21 cellular contexts compared by ENCODE assay signal in genomic region chr12:71152838-71153237, GRCh38. TPM values are rescaled to one million over a fixed set of nuclear protein-coding genes. Genes with fewer than 3 reads are reported as not detected.
A peak's percentile ranks its signal among the peaks of the same experiment; 100 is the strongest.
DNase-seq lines count a peak whose midpoint lies in the region; ATAC-seq, FAIRE-seq and TF ChIP-seq lines count a peak whose summit lies in the region.
"Had no signal": no experiment of that assay in that cellular context is flagged by ENCODE, and none has a peak within 500 bp of the region (broad histone marks: within the 10 kb centered on the region; RNA-seq: fewer than 3 reads in every experiment).

No MANE protein-coding gene starts in this region.

- TF ChIP-seq POLR2A in Peyer's patch (IDR thresholded peaks at IDR 0.05) (peak; percentile 18 to 59), H1 (IDR thresholded peaks at IDR 0.05; ENCODE audit: control extremely low read depth in 1 of 2, low read depth in 2 of 2, low read length in 2 of 2) (no peak)

- ATAC-seq in GM19463 (IDR thresholded peaks at IDR 0.05; ENCODE audit: unreplicated experiment), result no peak
- ATAC-seq in GM19023 (IDR thresholded peaks at IDR 0.05; ENCODE audit: unreplicated experiment), result no peak
- no peak for ATAC-seq in heart right ventricle
- ATAC-seq: Panc1 had no signal

- H3K23ac ChIP-seq in H1 (ENCODE audit: insufficient read length) (no peak overlapping the region), mesenchymal stem cell (ENCODE audit: low read length in 2 of 2) (no peak overlapping the region)

- DNase-seq in COLO829 (ENCODE audit: low spot score) (peak; percentile 66), Peyer's patch (no peak), H1 (ENCODE audit: low read depth in 1 of 2, low spot score in 2 of 2) (no peak), mesenchymal stem cell (peak; percentile 1), NCI-H146 treated with DMSO at 0.1 percent for 48 hours (lab: John Stamatoyannopoulos, UW; ENCODE audit: unreplicated experiment) (no peak), heart right ventricle (no peak)
- DNase-seq: CD8-positive, alpha-beta memory T cell; DMS153; EL; MV-4-11; NCI-H1694; NCI-H446; NCI-H82; SHP77 treated with DMSO at 0.1 percent for 48 hours had no signal

- H4K5ac ChIP-seq in H1 (ENCODE audit: insufficient read length, low read depth, low read length), result no peak overlapping the region

- H2BK20ac ChIP-seq in H1 (ENCODE audit: low read length), result no peak overlapping the region

- H2BK12ac ChIP-seq in H1 (ENCODE audit: low read depth, low read length) (no peak overlapping the region), mesenchymal stem cell (ENCODE audit: low read length in 2 of 2) (no peak overlapping the region)

- H4K8ac ChIP-seq in H1 (ENCODE audit: extremely low read depth, insufficient read depth, low read length) (no peak overlapping the region), mesenchymal stem cell (ENCODE audit: low read length) (no peak overlapping the region)

- H3K18ac ChIP-seq in H1 (ENCODE audit: extremely low read depth, low read length) (no peak overlapping the region), mesenchymal stem cell (ENCODE audit: low read depth in 1 of 2, low read length in 2 of 2) (no peak overlapping the region)

- H3K27ac ChIP-seq in Peyer's patch, result peak overlapping the region in 2 of 4 donors; percentile 43 to 76
- H3K27ac ChIP-seq in H1 (ENCODE audit: low read depth, low read length), result no peak overlapping the region
- no peak overlapping the region for H3K27ac ChIP-seq in mesenchymal stem cell (ENCODE audit: low read length, poor library complexity, severe bottlenecking)
- H3K27ac ChIP-seq in heart right ventricle, result no peak overlapping the region

- FAIRE-seq in H1 (lab: Jason Lieb, UNC), result no peak

- no peak overlapping the region for H3K56ac ChIP-seq in H1 (replicated peaks; ENCODE audit: insufficient read length, low read depth, low read length)

- peak overlapping the region in 2 of 4 donors; percentile 50 to 55 for H3K4me3 ChIP-seq in Peyer's patch
- H3K4me3 ChIP-seq in H1 (ENCODE audit: extremely low read depth in 1 of 4, insufficient read depth in 2 of 4, low read depth in 3 of 4, low read length in 4 of 4), result no peak overlapping the region
- no peak overlapping the region for H3K4me3 ChIP-seq in mesenchymal stem cell (ENCODE audit: insufficient read depth in 1 of 2, low read depth in 1 of 2, low read length in 2 of 2)
- H3K4me3 ChIP-seq in heart right ventricle, result no peak overlapping the region
- H3K4me3 ChIP-seq: HAP-1 had no signal

- TF ChIP-seq EP300 in H1 (IDR thresholded peaks at IDR 0.05; ENCODE audit: borderline replicate concordance in 1 of 2, low read depth in 2 of 2, low read length in 2 of 2), result no peak

- H3K9ac ChIP-seq in H1 (replicated peaks in 1 of 4; ENCODE audit: extremely low read depth in 1 of 4, low read depth in 3 of 4, low read length in 3 of 4), result no peak overlapping the region
- no peak overlapping the region for H3K9ac ChIP-seq in mesenchymal stem cell (ENCODE audit: low read length)

- no peak overlapping the region for H2BK15ac ChIP-seq in H1 (ENCODE audit: low read length)
- no peak overlapping the region for H2BK15ac ChIP-seq in mesenchymal stem cell (ENCODE audit: low read depth, poor library complexity, severe bottlenecking)

- H3K4ac ChIP-seq in H1 (replicated peaks; ENCODE audit: insufficient read length, low read depth, low read length) (no peak overlapping the region), mesenchymal stem cell (ENCODE audit: low read depth in 1 of 2, low read length in 2 of 2) (no peak overlapping the region)

- no peak overlapping the region for H2BK5ac ChIP-seq in H1 (ENCODE audit: low read depth, low read length)
- no peak overlapping the region for H2BK5ac ChIP-seq in mesenchymal stem cell (ENCODE audit: low read depth, low read length, poor library complexity, severe bottlenecking)

- no peak overlapping the region for H2AK5ac ChIP-seq in H1 (ENCODE audit: low read depth, low read length)
- H2AK5ac ChIP-seq in mesenchymal stem cell (ENCODE audit: low read length, severe bottlenecking), result no peak overlapping the region

- intact Hi-C loops in heart right ventricle (cut with DNase I), result no loop called here

- H4K20me1 ChIP-seq in H1 (replicated peaks in 1 of 2; ENCODE audit: control insufficient read depth in 1 of 2, insufficient read depth in 2 of 2, low read length in 2 of 2), result no peaks in the 10 kb centered on the region

- H2AFZ ChIP-seq in H1 (ENCODE audit: low read length) (0 out of 2 replicates have a peak overlapping the region, but pooled peaks have one; percentile 15), mesenchymal stem cell (ENCODE audit: low read depth, low read length) (no peak overlapping the region)

- H3K9me3 ChIP-seq in Peyer's patch (peaks cover 0 to 3% (median 0%) of the 10 kb centered on the region in 4 donors), H1 (ENCODE audit: insufficient read depth in 2 of 2, low read depth in 1 of 2, low read length in 1 of 2) (no peaks in the 10 kb centered on the region), mesenchymal stem cell (ENCODE audit: control insufficient read depth, low read length) (no peaks in the 10 kb centered on the region), heart right ventricle (peaks cover 0 to 7% (median 0%) of the 10 kb centered on the region in 11 donors)
- H3K9me3 ChIP-seq: HAP-1 had no signal

- H3K36me3 ChIP-seq in Peyer's patch (peaks cover 0 to 7% (median 0%) of the 10 kb centered on the region in 3 donors), H1 (ENCODE audit: control insufficient read depth in 2 of 4, insufficient read depth in 4 of 4, low read length in 3 of 4) (no peaks in the 10 kb centered on the region), mesenchymal stem cell (ENCODE audit: control insufficient read depth in 1 of 2, insufficient read depth in 2 of 2, low read depth in 1 of 2, low read length in 2 of 2) (no peaks in the 10 kb centered on the region), heart right ventricle (no peaks in the 10 kb centered on the region)
- H3K36me3 ChIP-seq: HAP-1 had no signal

- TF ChIP-seq RAD21 in H1 (IDR thresholded peaks at IDR 0.05 in 1 of 2, conservative IDR thresholded peaks at IDR 0.05 in 1 of 2; ENCODE audit: low read depth in 2 of 2, low read length in 2 of 2), result no peak

- H2BK120ac ChIP-seq in H1 (replicated peaks; ENCODE audit: low read depth, low read length), result no peak overlapping the region
- no peak overlapping the region for H2BK120ac ChIP-seq in mesenchymal stem cell (ENCODE audit: low read depth, low read length)

- H3K4me1 ChIP-seq in Peyer's patch (no peaks in the 10 kb centered on the region), H1 (replicated peaks in 1 of 4; ENCODE audit: control insufficient read depth in 3 of 4, insufficient read depth in 4 of 4, low read length in 3 of 4) (no peaks in the 10 kb centered on the region), mesenchymal stem cell (ENCODE audit: control insufficient read depth, insufficient read depth, low read depth, low read length) (no peaks in the 10 kb centered on the region), heart right ventricle (peaks cover 0 to 2% (median 0%) of the 10 kb centered on the region in 9 donors)
- H3K4me1 ChIP-seq: HAP-1 had no signal

- no peak overlapping the region for H4K91ac ChIP-seq in H1 (replicated peaks; ENCODE audit: insufficient read length, low read length)
- no peak overlapping the region for H4K91ac ChIP-seq in mesenchymal stem cell (ENCODE audit: low read length)

- CTCF ChIA-PET in H1 (lab: Charles Lee; ENCODE audit: partially characterized antibody), result no interaction called here

- no peak overlapping the region for H3K14ac ChIP-seq in H1 (ENCODE audit: insufficient read length)
- no peak overlapping the region for H3K14ac ChIP-seq in mesenchymal stem cell (ENCODE audit: low read length in 2 of 2)

- H3K4me2 ChIP-seq in H1 (ENCODE audit: insufficient read depth in 1 of 2, low read depth in 2 of 2, low read length in 2 of 2) (no peak overlapping the region), mesenchymal stem cell (ENCODE audit: low read length, poor library complexity, severe bottlenecking) (no peak overlapping the region)

- H3K79me1 ChIP-seq in H1 (ENCODE audit: low read depth, low read length), result no peaks in the 10 kb centered on the region
- no peaks in the 10 kb centered on the region for H3K79me1 ChIP-seq in mesenchymal stem cell (replicated peaks; ENCODE audit: low read length, poor library complexity, severe bottlenecking)

- WGBS in H1 (ENCODE audit: extremely low coverage in 1 of 2, insufficient coverage in 1 of 2, insufficient read length in 1 of 2, insufficient replicate concordance in 2 of 2, low coverage in 1 of 2, low lambda C conversion rate in 2 of 2, missing lambda C conversion rate in 1 of 2), 2 experiments, result 95% methylated on average over 5 of the region's 5 CpGs; no CpG with 5 or more reads in 1 of the 2 experiments
- WGBS in mesenchymal stem cell, result 82% methylated on average over 5 of the region's 5 CpGs
- WGBS in heart right ventricle, 2 donors, result 80 to 86% methylated on average over 5 of the region's 5 CpGs

- POLR2A ChIA-PET in H1 (lab: Charles Lee; ENCODE audit: partially characterized antibody), result no interaction called here

- no peaks in the 10 kb centered on the region for H3K23me2 ChIP-seq in H1 (ENCODE audit: low read depth, low read length)

- TF ChIP-seq CTCF in Peyer's patch (IDR thresholded peaks at IDR 0.05), result no peak
- TF ChIP-seq CTCF in H1 (IDR thresholded peaks at IDR 0.05; ENCODE audit: control extremely low read depth in 1 of 3, insufficient read depth in 1 of 3, low read depth in 1 of 3, low read length in 3 of 3), result no peak
- TF ChIP-seq CTCF in heart right ventricle (IDR thresholded peaks at IDR 0.05), result no peak

- H3K79me2 ChIP-seq in H1 (ENCODE audit: control insufficient read depth in 1 of 2, insufficient read depth in 2 of 2, low read length in 2 of 2), result no peaks in the 10 kb centered on the region

- no peaks in the 10 kb centered on the region for H3K27me3 ChIP-seq in Peyer's patch
- H3K27me3 ChIP-seq in H1 (replicated peaks in 1 of 4; ENCODE audit: control insufficient read depth in 3 of 4, extremely low read depth in 1 of 4, insufficient read depth in 3 of 4, low read length in 3 of 4), result no peaks in the 10 kb centered on the region
- H3K27me3 ChIP-seq in mesenchymal stem cell (ENCODE audit: control insufficient read depth in 1 of 2, insufficient read depth in 1 of 2, low read length in 2 of 2), result no peaks in the 10 kb centered on the region
- no peaks in the 10 kb centered on the region for H3K27me3 ChIP-seq in heart right ventricle

RNA-seq across cellular contexts. Expression of gene TSPAN8, which starts 5.0 kb away (rescaled TPM):
- 100 to 1,000 TPM in 3 of 4 donors, 10 to 100 TPM in 1; 71.0 to 963 (median 558) TPM for total RNA-seq in Peyer's patch
- not detected in 2 replicates for total RNA-seq in H1 (2021; fragmentation: NEBNext Ultra II Directional; extraction: Animal tissue kit (Norgen Biotek cat#: 25700))
- polyA plus RNA-seq in H1 (2011; rRNA removed), result not detected in 2 replicates
- polyA plus RNA-seq in H1 (2011; cell fraction: cytosol; rRNA removed), result not detected
- polyA plus RNA-seq in H1 (2011; cell fraction: nucleus; rRNA removed), result not detected
- polyA plus RNA-seq in H1 (2012, experiment 1 of 2), result not detected in 4 replicates
- polyA plus RNA-seq in H1 (2012, experiment 2 of 2), result not detected
- not detected for polyA plus RNA-seq in H1 (2013, experiment 1 of 2)
- 0.02 TPM for polyA plus RNA-seq in H1 (2013, experiment 2 of 2)
- not detected in 2 replicates for polyA minus RNA-seq in H1 (2011; rRNA and poly(A)+ RNA removed)
- not detected for polyA minus RNA-seq in H1 (2011; cell fraction: cytosol; rRNA and poly(A)+ RNA removed)
- not detected for polyA minus RNA-seq in H1 (2011; cell fraction: nucleus; rRNA and poly(A)+ RNA removed)
- polyA plus RNA-seq in mesenchymal stem cell (2013, experiment 1 of 2), result not detected
- not detected for polyA plus RNA-seq in mesenchymal stem cell (2013, experiment 2 of 2)
- under 1 TPM in 4 of 10 donors, not detected in 6; 0.21 to 0.75 (median 0.38) TPM for total RNA-seq in heart right ventricle
- polyA plus RNA-seq in heart right ventricle, result under 1 TPM; 0.09 to 0.66 TPM
- total RNA-seq: CD8-positive, alpha-beta memory T cell had no signal
- polyA plus RNA-seq: AG04450; BJ; CD8-positive, alpha-beta memory T cell; IgD-negative memory B cell had no signal

Comparison
In these comparisons a context has a peak if more than half of its experiments do, and no peak if none do; other contexts are left out.
1. DNase-seq: peak in COLO829 (single experiment) and mesenchymal stem cell (single experiment); none in Peyer's patch (0 of 3), H1 (0 of 2), NCI-H146 treated with DMSO at 0.1 percent for 48 hours (single experiment) and heart right ventricle (0 of 2).
2. POLR2A ChIP-seq: peak in Peyer's patch (2 of 2); none in H1 (0 of 2).
3. RNA of gene TSPAN8, which starts 5.0 kb away (total RNA-seq): 71.0 to 963 TPM in Peyer's patch; 0.21 to 0.75 TPM in heart right ventricle and not detected in H1; every median in the first group is over 10 times any median in the second.